28 cellular contexts compared by ENCODE assay signal in the genomic region with DNA sequence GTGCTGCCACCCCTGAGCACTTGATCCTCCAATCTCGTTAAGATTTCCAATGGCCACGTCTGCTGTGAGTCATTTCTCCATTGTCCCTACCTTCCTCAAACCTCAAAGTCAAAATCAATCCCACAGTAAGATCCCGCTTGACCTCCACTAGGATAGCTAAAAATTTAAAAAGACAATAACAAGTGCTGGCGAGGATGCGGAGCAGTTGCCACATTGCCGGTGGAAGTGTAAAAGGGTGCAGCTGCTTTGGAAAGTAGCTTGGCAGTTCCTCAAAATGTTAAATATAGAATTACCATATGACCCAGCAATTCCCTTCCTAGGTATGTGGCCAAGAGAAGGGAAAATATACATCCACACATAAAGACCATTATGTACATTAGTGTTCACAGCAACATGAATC.
"Had no signal": no experiment of that assay in that cellular context is flagged by ENCODE, and none has a peak within 500 bp of the region (broad histone marks: within the 10 kb centered on the region; RNA-seq: fewer than 3 reads in every experiment).

No MANE protein-coding gene starts in this region.

- H3K36me3 ChIP-seq: brain microvascular endothelial cell, gastrocnemius medialis, transverse colon had no signal

- H3K27me3 ChIP-seq: brain microvascular endothelial cell, gastrocnemius medialis, testis, transverse colon had no signal

- H3K9me3 ChIP-seq: gastrocnemius medialis, mucosa of descending colon, testis, transverse colon had no signal

- H3K4me3 ChIP-seq: gastrocnemius medialis, mucosa of descending colon, skin epidermis, testis, transverse colon had no signal

- H3K4me1 ChIP-seq: testis, transverse colon had no signal

- H3K27ac ChIP-seq: brain microvascular endothelial cell, gastrocnemius medialis, skin epidermis, testis, transverse colon had no signal

- ATAC-seq: activated T-cell treated with anti-CD3 and anti-CD28 coated beads, Interleukin-2, amount 50 U/mL, for 4 hours; activated T-helper 17 cell treated with anti-CD3 and anti-CD28 coated beads, Interleukin-2, amount 50 U/mL, for 72 hours; effector memory CD8-positive, alpha-beta T cell; gastrocnemius medialis; left cardiac atrium; left ventricle myocardium superior; mucosa of descending colon; natural killer cell treated with Interleukin-12 subunit alpha and Interleukin-12 subunit beta and Interleukin-15 and Interleukin-18, amount 100 ng/mL, for 72 hours; sciatic nerve; stimulated activated naive CD8-positive, alpha-beta T cell treated with anti-CD3 and anti-CD28 coated beads, Interleukin-15, Interleukin-2, amounts not matched to agents 100 U/mL and 50 U/mL, for 24 hours had no signal

- FAIRE-seq: astrocyte, islet of Langerhans had no signal

- DNase-seq: activated CD4-positive, alpha-beta memory T cell treated with anti-CD3 and anti-CD28 coated beads, Interleukin-2, amount 10 ng/mL, durations not matched to agents 7 days and 5 days; activated CD4-positive, alpha-beta T cell treated with anti-CD3 and anti-CD28 coated beads for 1 hour; activated CD4-positive, alpha-beta T cell treated with anti-CD3 and anti-CD28 coated beads, Interleukin-2, amount 10 ng/mL, durations not matched to agents 7 days and 5 days; activated CD8-positive, alpha-beta memory T cell treated with anti-CD3 and anti-CD28 coated beads, Interleukin-2, amount 50 U/mL, for 48 hours; activated gamma-delta T cell treated with Interleukin-2 at 50 U/mL for 16 hours; activated naive CD4-positive, alpha-beta T cell treated with anti-CD3 and anti-CD28 coated beads, Interleukin-2, amount 50 U/mL, for 16 hours; activated T-cell treated with anti-CD3 and anti-CD28 coated beads, Interleukin-2, amount 50 U/mL, for 4 hours; amniotic stem cell; brain microvascular endothelial cell; cortex of kidney; effector memory CD8-positive, alpha-beta T cell; erythroblast; gastrocnemius medialis; glutamatergic neuron; left cardiac atrium; left ventricle myocardium superior; mucosa of descending colon; stimulated activated CD4-positive, alpha-beta T cell treated with anti-CD3 and anti-CD28 coated beads, Interleukin-12 subunit alpha, Interleukin-12 subunit beta, amount 100 ng/mL, for 4 hours; stimulated activated CD4-positive, alpha-beta T cell treated with anti-CD3 and anti-CD28 coated beads, Interleukin-4, amount 100 ng/mL, for 1 hour; stimulated activated naive CD8-positive, alpha-beta T cell treated with anti-CD3 and anti-CD28 coated beads, Interleukin-15, Interleukin-2, amounts not matched to agents 100 U/mL and 50 U/mL, for 24 hours; testis; transverse colon had no signal
